13 cellular contexts compared by ENCODE assay signal in the genomic region with DNA sequence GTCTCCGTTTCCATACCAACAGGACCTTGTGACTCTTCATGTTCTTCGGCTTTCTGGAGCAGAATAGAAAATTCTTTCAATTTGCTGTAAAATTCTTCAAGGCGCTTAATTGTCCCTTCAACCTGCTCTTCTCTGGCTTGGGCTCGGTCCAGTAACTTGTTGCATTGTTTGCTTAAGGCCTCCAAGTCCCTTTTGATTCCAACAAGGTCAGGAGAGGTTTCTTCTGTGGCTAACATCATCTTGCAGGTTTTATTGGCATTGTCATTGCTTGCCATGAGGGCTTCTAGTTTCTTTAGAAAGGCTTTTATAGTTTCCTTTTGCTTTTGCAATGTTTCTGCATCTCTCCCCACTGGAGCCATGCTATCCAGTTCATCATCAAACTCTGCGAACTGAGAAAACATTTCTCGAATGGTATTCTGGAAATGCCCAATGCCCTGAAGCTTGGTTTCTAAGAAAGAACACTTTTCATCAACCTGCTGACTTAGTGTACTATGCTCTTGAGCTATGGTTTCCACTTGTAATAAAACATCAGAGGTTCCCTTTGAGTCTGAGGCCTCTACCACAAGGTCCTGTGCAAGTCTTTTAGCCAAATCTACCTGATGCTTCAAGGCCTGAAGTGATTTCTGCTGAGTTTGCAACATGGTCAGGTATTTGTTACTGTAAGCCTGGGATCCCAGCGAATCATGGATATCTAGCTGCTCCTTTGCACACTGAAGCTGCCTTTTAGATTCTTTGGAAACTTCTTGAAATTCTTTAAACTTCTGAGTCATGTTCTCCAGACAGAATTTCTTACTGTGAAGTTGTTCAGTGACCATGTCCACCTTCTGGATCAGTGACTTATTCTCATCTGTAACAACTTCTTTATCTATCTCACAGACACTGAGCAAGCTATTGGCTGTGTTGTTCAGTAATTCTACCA.
DNase-seq lines count a peak whose midpoint lies in the region; ATAC-seq and TF ChIP-seq lines count a peak whose summit lies in the region.
"Had no signal": no experiment of that assay in that cellular context is flagged by ENCODE, and none has a peak within 500 bp of the region (broad histone marks: within the 10 kb centered on the region; RNA-seq: fewer than 3 reads in every experiment).

No MANE protein-coding gene starts in this region.

- WGBS in upper lobe of left lung, 2 donors: 88% methylated on average over 7 of the region's 7 CpGs

- no peak for TF ChIP-seq EP300 in upper lobe of left lung (IDR thresholded peaks at IDR 0.05)

- H3K4me1 ChIP-seq in HEK293 (ENCODE audit: control insufficient read depth, insufficient read depth, low read length) (peaks cover 63% of the 10 kb centered on the region), thoracic aorta (ENCODE audit: control insufficient read depth in 1 of 2, low read depth in 2 of 2) (peaks cover 32 to 58% of the 10 kb centered on the region in 2 donors), upper lobe of left lung (peaks cover 0 to 18% (median 2%) of the 10 kb centered on the region in 4 donors)
- H3K4me1 ChIP-seq: Caco-2 had no signal

- DNase-seq in astrocyte of the hippocampus (ENCODE audit: low read depth, low spot score) (peak; percentile 64), hepatic stellate cell (ENCODE audit: low spot score) (peak; percentile 7), thoracic aorta (ENCODE audit: low spot score) (no peak), upper lobe of left lung (no peak), Ammon's horn (ENCODE audit: low spot score) (no peak), NCI-H345 (lab: John Stamatoyannopoulos, UW) (no peak)
- DNase-seq: activated T-cell treated with anti-CD3 and anti-CD28 coated beads, Interleukin-2, amount 50 U/mL, for 72 hours; Caco-2; NK-92 treated with Interleukin-12 subunit alpha and Interleukin-12 subunit beta, amount 100 ng/mL, for 24 hours; right lobe of liver had no signal

- TF ChIP-seq POLR2A in upper lobe of left lung (IDR thresholded peaks at IDR 0.05): no peak

- POLR2A ChIA-PET in HEK293 (lab: Yijun Ruan, JAX): interaction anchor here (0.8 kb wide), 1 partner anchor 10 kb away, joined by 3 read pairs; no protein-coding TSS in a partner anchor

- no peaks in the 10 kb centered on the region for H3K27me3 ChIP-seq in thoracic aorta (replicated peaks; ENCODE audit: insufficient read depth)
- H3K27me3 ChIP-seq in upper lobe of left lung: no peaks in the 10 kb centered on the region
- H3K27me3 ChIP-seq: right lobe of liver had no signal

- no peaks in the 10 kb centered on the region for H3K9me3 ChIP-seq in HEK293 (ENCODE audit: control insufficient read depth, insufficient read depth, low read depth, low read length)
- H3K9me3 ChIP-seq in thoracic aorta: no peaks in the 10 kb centered on the region
- H3K9me3 ChIP-seq in upper lobe of left lung: no peaks in the 10 kb centered on the region
- H3K9me3 ChIP-seq: Caco-2, right lobe of liver had no signal

- H3K4me3 ChIP-seq in HEK293 (ENCODE audit: low read depth, low read length) (no peak overlapping the region), thoracic aorta (no peak overlapping the region), upper lobe of left lung (no peak overlapping the region)
- H3K4me3 ChIP-seq: right lobe of liver had no signal

- H3K27ac ChIP-seq in HEK293 (ENCODE audit: extremely low read depth, low read depth, low read length): peak overlapping the region; percentile 74
- H3K27ac ChIP-seq in thoracic aorta: peak overlapping the region; percentile 18 to 38
- peak overlapping the region in 1 of 4 donors; percentile 37 for H3K27ac ChIP-seq in upper lobe of left lung
- H3K27ac ChIP-seq: HL-60, right lobe of liver had no signal

- no peak for ATAC-seq in thoracic aorta (ENCODE audit: insufficient number of reproducible peaks, low FRiP score, low read depth)
- ATAC-seq in upper lobe of left lung (ENCODE audit: low FRiP score in 2 of 2): no peak
- no peak for ATAC-seq in GM18858 (IDR thresholded peaks at IDR 0.05; ENCODE audit: unreplicated experiment)
- ATAC-seq: activated T-cell treated with anti-CD3 and anti-CD28 coated beads, Interleukin-2, amount 50 U/mL, for 72 hours had no signal

- TF ChIP-seq CTCF in HEK293 (tag by site-specific recombination; IDR thresholded peaks at IDR 0.05): no peak
- no peak for TF ChIP-seq CTCF in thoracic aorta (IDR thresholded peaks at IDR 0.05)
- TF ChIP-seq CTCF in upper lobe of left lung (IDR thresholded peaks at IDR 0.05): no peak

- H3K36me3 ChIP-seq in HEK293 (ENCODE audit: control insufficient read depth in 2 of 2, insufficient read depth in 1 of 2, low read length in 2 of 2) (no peaks in the 10 kb centered on the region; a peak in 1 of 3 replicates), thoracic aorta (peaks cover 6% of the 10 kb centered on the region), upper lobe of left lung (peaks cover 0 to 8% (median 1%) of the 10 kb centered on the region in 4 donors)

- CTCF ChIA-PET in HEK293 (lab: Yijun Ruan, JAX): interaction anchor here (0.5 to 2.3 kb wide), 10 partner anchors 9 to 259 kb away, joined by 3 to 13 read pairs (median 4); no protein-coding TSS in a partner anchor

TF ChIP-seq in HEK293, 187 proteins besides CTCF, POLR2A, EP300 and RAD21:
- TF ChIP-seq ZNF501 (tag by site-specific recombination; IDR thresholded peaks at IDR 0.05) (no peak), ZBTB7A (tag by site-specific recombination; IDR thresholded peaks at IDR 0.05; ENCODE audit: low read depth) (no peak), SCRT2 (tag by site-specific recombination; IDR thresholded peaks at IDR 0.05) (peak; percentile 94), MZF1 (tag by site-specific recombination; IDR thresholded peaks at IDR 0.05; ENCODE audit: borderline replicate concordance) (no peak), HOXD13 (CRISPR knock-in tag; IDR thresholded peaks at IDR 0.05; ENCODE audit: borderline replicate concordance) (no peak), ZNF335 (tag by site-specific recombination; conservative IDR thresholded peaks at IDR 0.05) (peak; percentile 6; the same call in 1 of the 2 replicates), GLIS2 (tag by site-specific recombination; IDR thresholded peaks at IDR 0.05) (no peak), ZNF843 (tag by site-specific recombination; IDR thresholded peaks at IDR 0.05) (peak; percentile 51), ZNF366 (tag by site-specific recombination; conservative IDR thresholded peaks at IDR 0.05) (peak; percentile 20; the same call in 1 of the 2 replicates), ZFP37 (tag by site-specific recombination; IDR thresholded peaks at IDR 0.05) (no peak), ZNF175 (tag by site-specific recombination; IDR thresholded peaks at IDR 0.05) (no peak), ZNF776 (tag by site-specific recombination; IDR thresholded peaks at IDR 0.05; ENCODE audit: borderline replicate concordance) (no peak), ZSCAN30 (tag by site-specific recombination; IDR thresholded peaks at IDR 0.05) (0 out of 2 replicates have a peak, but pooled peaks have one; percentile 28), ZBTB17 (tag by site-specific recombination; IDR thresholded peaks at IDR 0.05) (peak; percentile 28; the same call in 1 of the 2 replicates), PRDM6 (tag by site-specific recombination; IDR thresholded peaks at IDR 0.05) (peak; percentile 67), SCRT1 (tag by site-specific recombination; IDR thresholded peaks at IDR 0.05; ENCODE audit: borderline replicate concordance) (peak; percentile 71; the same call in 1 of the 2 replicates), MYNN (tag by site-specific recombination; IDR thresholded peaks at IDR 0.05; ENCODE audit: borderline replicate concordance) (no peak), ZNF133 (tag by site-specific recombination; IDR thresholded peaks at IDR 0.05) (0 out of 2 replicates have a peak, but pooled peaks have one; percentile 25)
- TF ChIP-seq, protein P1, sequence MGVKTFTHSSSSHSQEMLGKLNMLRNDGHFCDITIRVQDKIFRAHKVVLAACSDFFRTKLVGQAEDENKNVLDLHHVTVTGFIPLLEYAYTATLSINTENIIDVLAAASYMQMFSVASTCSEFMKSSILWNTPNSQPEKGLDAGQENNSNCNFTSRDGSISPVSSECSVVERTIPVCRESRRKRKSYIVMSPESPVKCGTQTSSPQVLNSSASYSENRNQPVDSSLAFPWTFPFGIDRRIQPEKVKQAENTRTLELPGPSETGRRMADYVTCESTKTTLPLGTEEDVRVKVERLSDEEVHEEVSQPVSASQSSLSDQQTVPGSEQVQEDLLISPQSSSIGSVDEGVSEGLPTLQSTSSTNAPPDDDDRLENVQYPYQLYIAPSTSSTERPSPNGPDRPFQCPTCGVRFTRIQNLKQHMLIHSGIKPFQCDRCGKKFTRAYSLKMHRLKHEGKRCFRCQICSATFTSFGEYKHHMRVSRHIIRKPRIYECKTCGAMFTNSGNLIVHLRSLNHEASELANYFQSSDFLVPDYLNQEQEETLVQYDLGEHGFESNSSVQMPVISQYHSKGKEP (tag by site-specific recombination; IDR thresholded peaks at IDR 0.05): peak; percentile 83

Comparison
In these comparisons a context has a peak if more than half of its experiments do, and no peak if none do; other contexts are left out.
1. DNase-seq: peak in astrocyte of the hippocampus (single experiment) and hepatic stellate cell (single experiment); none in thoracic aorta (single experiment), upper lobe of left lung (0 of 2), Ammon's horn (single experiment) and NCI-H345 (single experiment).